11 cellular contexts compared by ENCODE assay signal in genomic region chr9:133370680-133371079, GRCh38. TPM values are rescaled to one million over a fixed set of nuclear protein-coding genes. Genes with fewer than 3 reads are reported as not detected.
DNase-seq lines count a peak whose midpoint lies in the region; TF ChIP-seq lines count a peak whose summit lies in the region.
"Had no signal": no experiment of that assay in that cellular context is flagged by ENCODE, and none has a peak within 500 bp of the region (broad histone marks: within the 10 kb centered on the region; RNA-seq: fewer than 3 reads in every experiment).

No MANE protein-coding gene starts in this region.

- H3K4me3 Mint-ChIP-seq in activated naive CD4-positive, alpha-beta T cell treated with anti-CD3 and anti-CD28 coated beads, Interleukin-2, amount 10 ng/mL, durations not matched to agents 7 days and 5 days, result peak overlapping the region; percentile 64

- H3K14ac ChIP-seq in mesenchymal stem cell (ENCODE audit: low read length in 2 of 2), result no peak overlapping the region

- H2BK5ac ChIP-seq in mesenchymal stem cell (ENCODE audit: low read depth, low read length, poor library complexity, severe bottlenecking), result no peak overlapping the region

- in situ Hi-C loops in transverse colon (cut with MboI; ENCODE audit: low pct_ligation_motif_present in 1 of 4, low pct_unique_long_range_greater_than_20kb in 1 of 4, low sequenced_read_pairs in 3 of 4), result no loop called here

- no peak overlapping the region for H3K18ac ChIP-seq in mesenchymal stem cell (ENCODE audit: low read depth in 1 of 2, low read length in 2 of 2)

- no peak for TF ChIP-seq EP300 in transverse colon (IDR thresholded peaks at IDR 0.05; ENCODE audit: low read depth)

- H3K4ac ChIP-seq in mesenchymal stem cell (ENCODE audit: low read depth in 1 of 2, low read length in 2 of 2), result no peak overlapping the region

- H3K4me2 ChIP-seq in mesenchymal stem cell (ENCODE audit: low read length, poor library complexity, severe bottlenecking), result no peak overlapping the region

- H3K4me1 Mint-ChIP-seq in activated naive CD4-positive, alpha-beta T cell treated with anti-CD3 and anti-CD28 coated beads, Interleukin-2, amount 10 ng/mL, durations not matched to agents 7 days and 5 days, result peaks cover 67% of the 10 kb centered on the region

- peak overlapping the region in 1 of 2 experiments; percentile 1 for H3K23ac ChIP-seq in mesenchymal stem cell (ENCODE audit: low read length in 2 of 2)

- H3K27me3 ChIP-seq in mesenchymal stem cell (ENCODE audit: control insufficient read depth in 1 of 2, insufficient read depth in 1 of 2, low read length in 2 of 2) (no peaks in the 10 kb centered on the region), transverse colon (no peaks in the 10 kb centered on the region)

- H3K9me3 ChIP-seq in mesenchymal stem cell (ENCODE audit: control insufficient read depth, low read length), result no peaks in the 10 kb centered on the region
- no peaks in the 10 kb centered on the region for H3K9me3 ChIP-seq in transverse colon
- H3K9me3 ChIP-seq: HAP-1 had no signal

- no peaks in the 10 kb centered on the region for H3K79me1 ChIP-seq in mesenchymal stem cell (replicated peaks; ENCODE audit: low read length, poor library complexity, severe bottlenecking)

- peak; percentile 43 for DNase-seq in activated T-cell treated with anti-CD3 and anti-CD28 coated beads, Interleukin-2, amount 50 U/mL, for 1 hour
- DNase-seq in activated T-cell treated with anti-CD3 and anti-CD28 coated beads for 4 hours (no peak), mesenchymal stem cell (no peak), transverse colon (no peak), globus pallidus (ENCODE audit: low spot score) (no peak), glomerular visceral epithelial cell (ENCODE audit: extremely low spot score) (no peak), DMS153 (lab: John Stamatoyannopoulos, UW) (no peak)
- peak; percentile 62 for DNase-seq in activated naive CD4-positive, alpha-beta T cell treated with anti-CD3 and anti-CD28 coated beads, Interleukin-2, amount 10 ng/mL, durations not matched to agents 7 days and 5 days
- DNase-seq: GDM1, kidney had no signal

- H2BK12ac ChIP-seq in mesenchymal stem cell (ENCODE audit: low read length in 2 of 2), result no peak overlapping the region

- H2AK5ac ChIP-seq in mesenchymal stem cell (ENCODE audit: low read length, severe bottlenecking), result no peak overlapping the region

- CTCF ChIA-PET in activated naive CD4-positive, alpha-beta T cell treated with anti-CD3 and anti-CD28 coated beads, Interleukin-2, amount 10 ng/mL, durations not matched to agents 7 days and 5 days (lab: Charles Lee), result interaction anchor here (0.8 to 3.9 kb wide), 17 partner anchors 8 to 204 kb away, joined by 3 to 32 read pairs (median 5); partner anchors contain the start of genes MED22, RPL7A, SURF1 and SURF2

- H3K36me3 Mint-ChIP-seq in activated naive CD4-positive, alpha-beta T cell treated with anti-CD3 and anti-CD28 coated beads, Interleukin-2, amount 10 ng/mL, durations not matched to agents 7 days and 5 days, result peaks cover 50% of the 10 kb centered on the region

- no peak overlapping the region for H4K91ac ChIP-seq in mesenchymal stem cell (ENCODE audit: low read length)

- no peak for TF ChIP-seq CTCF in transverse colon (IDR thresholded peaks at IDR 0.05)

- H3K4me1 ChIP-seq in mesenchymal stem cell (ENCODE audit: control insufficient read depth, insufficient read depth, low read depth, low read length) (peaks cover 57% of the 10 kb centered on the region), transverse colon (peaks cover 37 to 78% (median 68%) of the 10 kb centered on the region in 4 donors)
- H3K4me1 ChIP-seq: HAP-1 had no signal

- no peaks in the 10 kb centered on the region for H3K27me3 Mint-ChIP-seq in activated naive CD4-positive, alpha-beta T cell treated with anti-CD3 and anti-CD28 coated beads, Interleukin-2, amount 10 ng/mL, durations not matched to agents 7 days and 5 days

- peak overlapping the region; percentile 70 for H3K9ac ChIP-seq in mesenchymal stem cell (ENCODE audit: low read length)

- H2AFZ ChIP-seq in mesenchymal stem cell (ENCODE audit: low read depth, low read length), result no peak overlapping the region

- peak overlapping the region in 1 of 2 experiments; percentile 62 for H3K4me3 ChIP-seq in mesenchymal stem cell (ENCODE audit: insufficient read depth in 1 of 2, low read depth in 1 of 2, low read length in 2 of 2)
- no peak overlapping the region for H3K4me3 ChIP-seq in transverse colon
- H3K4me3 ChIP-seq: HAP-1 had no signal

- no peak overlapping the region for H2BK120ac ChIP-seq in mesenchymal stem cell (ENCODE audit: low read depth, low read length)

- H3K27ac ChIP-seq in mesenchymal stem cell (ENCODE audit: low read length, poor library complexity, severe bottlenecking), result no peak overlapping the region
- peak overlapping the region in 3 of 4 donors; percentile 19 to 69 (median 28) for H3K27ac ChIP-seq in transverse colon

- H4K8ac ChIP-seq in mesenchymal stem cell (ENCODE audit: low read length), result no peak overlapping the region

- intact Hi-C loops in transverse colon (cut with DNase I; ENCODE audit: low total_unique reads), result no loop called here

- H3K9me3 Mint-ChIP-seq in activated naive CD4-positive, alpha-beta T cell treated with anti-CD3 and anti-CD28 coated beads, Interleukin-2, amount 10 ng/mL, durations not matched to agents 7 days and 5 days, result no peaks in the 10 kb centered on the region

- TF ChIP-seq POLR2A in transverse colon (IDR thresholded peaks at IDR 0.05), result no peak

- H3K27ac Mint-ChIP-seq in activated naive CD4-positive, alpha-beta T cell treated with anti-CD3 and anti-CD28 coated beads, Interleukin-2, amount 10 ng/mL, durations not matched to agents 7 days and 5 days, result peak overlapping the region; percentile 96

- H3K36me3 ChIP-seq in mesenchymal stem cell (ENCODE audit: control insufficient read depth in 1 of 2, insufficient read depth in 2 of 2, low read depth in 1 of 2, low read length in 2 of 2), result peaks cover 63 to 70% of the 10 kb centered on the region in 2 experiments
- H3K36me3 ChIP-seq in transverse colon, result peaks cover 0 to 14% (median 6%) of the 10 kb centered on the region in 4 donors

- WGBS in mesenchymal stem cell, result 96% methylated on average over 9 of the region's 9 CpGs
- 71% methylated on average over 9 of the region's 9 CpGs; no CpG with 5 or more reads in 1 of the 2 donors for WGBS in transverse colon (ENCODE audit: low coverage in 1 of 2), 2 donors

- H2BK15ac ChIP-seq in mesenchymal stem cell (ENCODE audit: low read depth, poor library complexity, severe bottlenecking), result no peak overlapping the region

RNA-seq across cellular contexts. Expression of gene SURF4, which starts 5.2 kb away (rescaled TPM):
- polyA plus RNA-seq in mesenchymal stem cell (2013, experiment 1 of 2), result 275 TPM
- polyA plus RNA-seq in mesenchymal stem cell (2013, experiment 2 of 2), result 281 TPM
- 100 to 1,000 TPM in 3 of 4 donors, 10 to 100 TPM in 1; 89.4 to 205 (median 147) TPM for total RNA-seq in transverse colon

RNA-seq across cellular contexts. Expression of gene STKLD1, which starts 5.5 kb away (rescaled TPM):
- 0.99 TPM for polyA plus RNA-seq in mesenchymal stem cell (2013, experiment 1 of 2)
- polyA plus RNA-seq in mesenchymal stem cell (2013, experiment 2 of 2), result 0.55 TPM
- total RNA-seq in transverse colon, result 1 to 10 TPM in 1 of 4 donors, under 1 TPM in 1, not detected in 2; 0.68 to 1.5 TPM

RNA-seq across cellular contexts. Expression of gene SURF2, which starts 14.3 kb away (rescaled TPM):
- 23.7 TPM for polyA plus RNA-seq in mesenchymal stem cell (2013, experiment 1 of 2)
- polyA plus RNA-seq in mesenchymal stem cell (2013, experiment 2 of 2), result 24.2 TPM
- total RNA-seq in transverse colon, result 10 to 100 TPM in 3 of 4 donors, 1 to 10 TPM in 1; 3.7 to 21.4 (median 17.9) TPM

RNA-seq across cellular contexts. Expression of gene SURF1, which starts 14.4 kb away (rescaled TPM):
- 30.0 TPM for polyA plus RNA-seq in mesenchymal stem cell (2013, experiment 1 of 2)
- 30.1 TPM for polyA plus RNA-seq in mesenchymal stem cell (2013, experiment 2 of 2)
- 10 to 100 TPM; 14.2 to 66.1 (median 50.2) TPM for total RNA-seq in transverse colon

RNA-seq across cellular contexts. Expression of gene RPL7A, which starts 22.7 kb away (rescaled TPM):
- polyA plus RNA-seq in mesenchymal stem cell (2013, experiment 1 of 2), result 1,924 TPM
- polyA plus RNA-seq in mesenchymal stem cell (2013, experiment 2 of 2), result 1,950 TPM
- 1,000 to 10,000 TPM in 2 of 4 donors, 100 to 1,000 TPM in 2; 725 to 1,490 (median 1,034) TPM for total RNA-seq in transverse colon

Comparison
In these comparisons a context has a peak if more than half of its experiments do, and no peak if none do; other contexts are left out.
1. DNase-seq: peak in activated T-cell treated with anti-CD3 and anti-CD28 coated beads, Interleukin-2, amount 50 U/mL, for 1 hour (single experiment) and activated naive CD4-positive, alpha-beta T cell treated with anti-CD3 and anti-CD28 coated beads, Interleukin-2, amount 10 ng/mL, durations not matched to agents 7 days and 5 days (single experiment); none in activated T-cell treated with anti-CD3 and anti-CD28 coated beads for 4 hours (single experiment), mesenchymal stem cell (single experiment), transverse colon (single experiment), globus pallidus (single experiment), glomerular visceral epithelial cell (single experiment) and DMS153 (single experiment).